ENCODE assay signal across 11 cellular contexts in genomic region chr18:28735731-28736130, GRCh38.
DNase-seq lines count a peak whose midpoint lies in the region; ATAC-seq and TF ChIP-seq lines count a peak whose summit lies in the region.
"Had no signal": no experiment of that assay in that cellular context is flagged by ENCODE, and none has a peak within 500 bp of the region (broad histone marks: within the 10 kb centered on the region; RNA-seq: fewer than 3 reads in every experiment).

No MANE protein-coding gene starts in this region.

- no peak overlapping the region for H3K4me3 Mint-ChIP-seq in endodermal cell
- H3K4me3 Mint-ChIP-seq in activated CD4-positive, alpha-beta T cell treated with anti-CD3 and anti-CD28 coated beads for 36 hours, result no peak overlapping the region
- no peak overlapping the region for H3K4me3 Mint-ChIP-seq in activated naive CD8-positive, alpha-beta T cell treated with anti-CD3 and anti-CD28 coated beads for 36 hours

- peaks cover 5% of the 10 kb centered on the region for H3K9me3 Mint-ChIP-seq in endodermal cell
- peaks cover 2% of the 10 kb centered on the region for H3K9me3 Mint-ChIP-seq in activated CD4-positive, alpha-beta T cell treated with anti-CD3 and anti-CD28 coated beads for 36 hours (ENCODE audit: low read depth)
- H3K9me3 Mint-ChIP-seq in activated naive CD8-positive, alpha-beta T cell treated with anti-CD3 and anti-CD28 coated beads for 36 hours, result peaks cover 4% of the 10 kb centered on the region

- no peak overlapping the region for H3K9ac ChIP-seq in endodermal cell (ENCODE audit: extremely low read depth, low read length, poor library complexity, severe bottlenecking)

- H3K4me1 ChIP-seq in endodermal cell (ENCODE audit: control insufficient read depth, insufficient read depth, low read length), result peaks cover 6% of the 10 kb centered on the region
- H3K4me1 ChIP-seq in mesodermal cell (ENCODE audit: control insufficient read depth, insufficient read depth, low read length, poor library complexity, severe bottlenecking), result peaks cover 4% of the 10 kb centered on the region

- intact Hi-C loops in activated CD4-positive, alpha-beta T cell treated with anti-CD3 and anti-CD28 coated beads for 36 hours (cut with DNase I, micrococcal nuclease), result no loop called here

- H3K9me3 ChIP-seq in endodermal cell (ENCODE audit: control insufficient read depth, low read length) (no peaks in the 10 kb centered on the region), mesodermal cell (ENCODE audit: control insufficient read depth, low read length) (no peaks in the 10 kb centered on the region)

- H3K27me3 Mint-ChIP-seq in endodermal cell (ENCODE audit: insufficient read depth), result no peaks in the 10 kb centered on the region
- no peaks in the 10 kb centered on the region for H3K27me3 Mint-ChIP-seq in activated CD4-positive, alpha-beta T cell treated with anti-CD3 and anti-CD28 coated beads for 36 hours
- H3K27me3 Mint-ChIP-seq in activated naive CD8-positive, alpha-beta T cell treated with anti-CD3 and anti-CD28 coated beads for 36 hours, result no peaks in the 10 kb centered on the region
- H3K27me3 Mint-ChIP-seq: progenitor cell of endocrine pancreas had no signal

- H3K4me3 ChIP-seq in endodermal cell (ENCODE audit: low read length), result no peak overlapping the region
- no peak overlapping the region for H3K4me3 ChIP-seq in mesodermal cell (ENCODE audit: extremely low read depth, insufficient read depth, low read length, poor library complexity, severe bottlenecking)

- H3K27ac ChIP-seq in endodermal cell (ENCODE audit: low read depth, low read length), result peak overlapping the region; percentile 30
- peak overlapping the region; percentile 72 for H3K27ac ChIP-seq in mesodermal cell (ENCODE audit: low read depth, low read length, severe bottlenecking)

- no peaks in the 10 kb centered on the region for H3K36me3 Mint-ChIP-seq in endodermal cell (ENCODE audit: low read depth)
- H3K36me3 Mint-ChIP-seq in activated CD4-positive, alpha-beta T cell treated with anti-CD3 and anti-CD28 coated beads for 36 hours (ENCODE audit: low read depth), result no peaks in the 10 kb centered on the region
- no peaks in the 10 kb centered on the region for H3K36me3 Mint-ChIP-seq in activated naive CD8-positive, alpha-beta T cell treated with anti-CD3 and anti-CD28 coated beads for 36 hours

- POLR2A ChIA-PET in activated CD4-positive, alpha-beta T cell treated with anti-CD3 and anti-CD28 coated beads for 36 hours (lab: Charles Lee), result no interaction called here

- TF ChIP-seq CTCF in endodermal cell (conservative IDR thresholded peaks at IDR 0.05) (no peak), GM13977 (IDR thresholded peaks at IDR 0.05; ENCODE audit: extremely low read depth, insufficient read depth, missing control alignments) (no peak)

- DNase-seq in AG20443 (ENCODE audit: low spot score), result peak; percentile 20
- DNase-seq in NCI-H2171 (lab: John Stamatoyannopoulos, UW), result peak; percentile 61
- DNase-seq in endodermal cell, result no peak
- DNase-seq in activated CD4-positive, alpha-beta T cell treated with anti-CD3 and anti-CD28 coated beads for 36 hours, result no peak
- DNase-seq in GM13977 (ENCODE audit: low spot score), result no peak
- no peak for DNase-seq in activated naive CD8-positive, alpha-beta T cell treated with anti-CD3 and anti-CD28 coated beads for 36 hours
- DNase-seq: activated naive CD4-positive, alpha-beta T cell; NCI-H187 treated with DMSO at 0.1 percent for 48 hours had no signal

- peaks cover 15% of the 10 kb centered on the region for H3K4me1 Mint-ChIP-seq in endodermal cell
- H3K4me1 Mint-ChIP-seq in activated CD4-positive, alpha-beta T cell treated with anti-CD3 and anti-CD28 coated beads for 36 hours, result no peaks in the 10 kb centered on the region
- H3K4me1 Mint-ChIP-seq in activated naive CD8-positive, alpha-beta T cell treated with anti-CD3 and anti-CD28 coated beads for 36 hours, result no peaks in the 10 kb centered on the region

- H3K36me3 ChIP-seq in endodermal cell (ENCODE audit: control insufficient read depth, insufficient read depth, low read length) (no peaks in the 10 kb centered on the region), mesodermal cell (ENCODE audit: control insufficient read depth, insufficient read depth, low read length) (no peaks in the 10 kb centered on the region)

- H3K27me3 ChIP-seq in endodermal cell (ENCODE audit: control insufficient read depth, insufficient read depth, low read length, poor library complexity, severe bottlenecking), result no peaks in the 10 kb centered on the region

- CTCF ChIA-PET in activated CD4-positive, alpha-beta T cell treated with anti-CD3 and anti-CD28 coated beads for 36 hours (lab: Charles Lee), result no interaction called here

- WGBS in endodermal cell (ENCODE audit: insufficient coverage in 1 of 2, insufficient read length in 1 of 2), 2 experiments, result 50 to 83% methylated on average over 2 of the region's 2 CpGs
- no CpG with 5 or more reads among the region's 2 CpGs for WGBS in mesodermal cell (ENCODE audit: insufficient coverage in 2 of 2), 2 experiments

- no peak overlapping the region for H3K27ac Mint-ChIP-seq in endodermal cell
- H3K27ac Mint-ChIP-seq in activated CD4-positive, alpha-beta T cell treated with anti-CD3 and anti-CD28 coated beads for 36 hours, result no peak overlapping the region
- no peak overlapping the region for H3K27ac Mint-ChIP-seq in activated naive CD8-positive, alpha-beta T cell treated with anti-CD3 and anti-CD28 coated beads for 36 hours
- H3K27ac Mint-ChIP-seq: progenitor cell of endocrine pancreas had no signal

- ATAC-seq in HG03175 (IDR thresholded peaks at IDR 0.05; ENCODE audit: unreplicated experiment), result no peak
- no peak for ATAC-seq in activated CD4-positive, alpha-beta T cell treated with anti-CD3 and anti-CD28 coated beads for 36 hours

- in situ Hi-C loops in GM13977 (cut with MboI; ENCODE audit: low pct_unique_long_range_greater_than_20kb, low sequenced_read_pairs, unreplicated experiment), result no loop called here

Comparison
In these comparisons a context has a peak if more than half of its experiments do, and no peak if none do; other contexts are left out.
1. DNase-seq: peak in AG20443 (single experiment) and NCI-H2171 (single experiment); none in endodermal cell (single experiment), activated CD4-positive, alpha-beta T cell treated with anti-CD3 and anti-CD28 coated beads for 36 hours (single experiment), GM13977 (single experiment) and activated naive CD8-positive, alpha-beta T cell treated with anti-CD3 and anti-CD28 coated beads for 36 hours (single experiment).